ENCODE assay signal across 10 cellular contexts in genomic region chr5:60959156-60959555, GRCh38. TPM values are rescaled to one million over a fixed set of nuclear protein-coding genes. Genes with fewer than 3 reads are reported as not detected.
DNase-seq lines count a peak whose midpoint lies in the region; ATAC-seq and TF ChIP-seq lines count a peak whose summit lies in the region.
"Had no signal": no experiment of that assay in that cellular context is flagged by ENCODE, and none has a peak within 500 bp of the region (broad histone marks: within the 10 kb centered on the region; RNA-seq: fewer than 3 reads in every experiment).

No MANE protein-coding gene starts in this region.

- TF ChIP-seq EP300 in ovary (IDR thresholded peaks at IDR 0.05) = no peak

- H3K9me3 ChIP-seq in psoas muscle (peaks cover 8% of the 10 kb centered on the region), ovary (no peaks in the 10 kb centered on the region)

- ATAC-seq in psoas muscle (no peak), GM21515 (IDR thresholded peaks at IDR 0.05; ENCODE audit: unreplicated experiment) (no peak)

- DNase-seq in NCI-H2171 treated with DMSO at 0.1 percent for 48 hours (lab: John Stamatoyannopoulos, UW) (peak; percentile 10), NCI-H2171 (lab: John Stamatoyannopoulos, UW) (no peak), NCI-H1694 treated with DMSO at 0.1 percent for 48 hours (lab: John Stamatoyannopoulos, UW) (peak; percentile 38), dedifferentiated amniotic fluid mesenchymal stem cell (ENCODE audit: extremely low spot score) (peak; percentile 52), psoas muscle (no peak), NCI-H1048 (lab: John Stamatoyannopoulos, UW) (no peak), ovary (no peak)
- DNase-seq: activated T-cell treated with anti-CD3 and anti-CD28 coated beads for 4 hours had no signal

- no peak overlapping the region for H3K27ac ChIP-seq in psoas muscle
- no peak overlapping the region for H3K27ac ChIP-seq in ovary
- H3K27ac ChIP-seq: BLaER1 had no signal

- H3K4me1 ChIP-seq in psoas muscle (peaks cover 22% of the 10 kb centered on the region), ovary (ENCODE audit: insufficient read depth) (no peaks in the 10 kb centered on the region)
- H3K4me1 ChIP-seq: BLaER1 had no signal

- no peaks in the 10 kb centered on the region for H3K36me3 ChIP-seq in psoas muscle (ENCODE audit: insufficient read depth in 1 of 2, low read depth in 1 of 2)
- no peaks in the 10 kb centered on the region for H3K36me3 ChIP-seq in ovary
- H3K36me3 ChIP-seq: BLaER1 had no signal

- intact Hi-C loops in psoas muscle (cut with DNase I) (loop anchor here in 1 of 2 donors (10.0 kb wide), 2 partner anchors 376 to 696 kb away; partner anchors contain the start of gene ZSWIM6), ovary (cut with DNase I) (no loop called here)

- TF ChIP-seq POLR2A in ovary (IDR thresholded peaks at IDR 0.05) = no peak

- H3K27me3 ChIP-seq in psoas muscle (ENCODE audit: insufficient read depth in 3 of 3, low read length in 2 of 3) (no peaks in the 10 kb centered on the region), ovary (no peaks in the 10 kb centered on the region)
- H3K27me3 ChIP-seq: BLaER1 had no signal

- H3K4me3 ChIP-seq in psoas muscle (no peak overlapping the region), ovary (no peak overlapping the region)
- H3K4me3 ChIP-seq: BLaER1 had no signal

- TF ChIP-seq CTCF in psoas muscle (IDR thresholded peaks at IDR 0.05) = peak; percentile 30
- TF ChIP-seq CTCF in ovary (IDR thresholded peaks at IDR 0.05) = no peak

RNA-seq across cellular contexts. Expression of gene NDUFAF2, which starts 14.2 kb away (rescaled TPM):
- total RNA-seq in psoas muscle (10 to 100 TPM; 32.1 to 57.4 (median 41.3) TPM), ovary (10 to 100 TPM; 24.8 to 39.7 (median 30.0) TPM)
- polyA plus RNA-seq in psoas muscle (10 to 100 TPM; 71.1 to 87.2 (median 86.7) TPM), ovary (10 to 100 TPM; 40.1 to 81.7 TPM)

RNA-seq across cellular contexts. Expression of gene ERCC8, which starts 14.3 kb away (rescaled TPM):
- total RNA-seq in psoas muscle (1 to 10 TPM; 2.9 to 5.1 (median 3.8) TPM), ovary (10 to 100 TPM in 2 of 7 donors, 1 to 10 TPM in 5; 7.4 to 12.4 (median 8.7) TPM)
- polyA plus RNA-seq in psoas muscle (1 to 10 TPM; 4.7 to 7.6 (median 6.2) TPM), ovary (1 to 10 TPM; 6.2 to 7.5 TPM)

Comparison
In these comparisons a context has a peak if more than half of its experiments do, and no peak if none do; other contexts are left out.
1. DNase-seq: peak in NCI-H2171 treated with DMSO at 0.1 percent for 48 hours (single experiment), NCI-H1694 treated with DMSO at 0.1 percent for 48 hours (single experiment) and dedifferentiated amniotic fluid mesenchymal stem cell (single experiment); none in NCI-H2171 (single experiment), psoas muscle (0 of 2), NCI-H1048 (single experiment) and ovary (0 of 5).